In the genomic region with DNA sequence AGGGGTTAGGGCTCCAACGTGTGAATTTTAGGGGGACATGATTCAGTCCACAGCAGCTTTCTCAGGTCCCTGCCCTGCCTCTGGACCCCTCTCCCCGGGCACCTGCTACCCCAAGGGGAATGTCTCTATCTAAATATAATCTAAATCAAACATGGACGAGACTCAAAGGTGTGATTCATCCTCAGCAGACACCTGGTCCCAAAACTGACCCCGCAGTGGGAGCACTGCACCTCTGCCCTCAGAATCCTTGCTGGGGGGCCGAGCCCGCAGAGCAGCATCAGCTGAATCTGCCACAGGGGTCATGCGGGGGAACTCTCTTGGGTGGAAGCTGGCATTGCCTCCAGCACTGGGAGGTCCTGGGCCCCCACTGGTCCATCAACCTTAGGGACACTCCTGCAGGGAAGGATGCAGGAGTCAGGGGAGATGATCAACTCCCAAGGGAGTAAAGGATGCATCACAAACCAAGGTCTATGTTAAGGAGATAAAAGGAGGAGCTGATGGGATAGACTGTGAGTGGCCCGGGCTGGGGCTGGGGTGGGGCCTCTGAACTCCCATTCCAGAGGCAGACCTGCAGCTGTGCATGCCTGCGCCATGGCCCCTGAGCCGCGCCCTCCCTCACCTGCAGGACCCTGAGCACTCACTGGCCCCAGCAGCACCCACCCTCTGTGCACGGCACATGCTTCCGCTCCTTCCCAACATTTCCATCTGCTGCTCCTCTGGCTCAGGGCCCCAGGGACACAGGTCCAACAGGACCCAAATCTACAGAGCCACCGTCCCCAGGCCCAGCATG, we compare ENCODE assay signal across 23 cellular contexts. TPM values are rescaled to one million over a fixed set of nuclear protein-coding genes. Genes with fewer than 3 reads are reported as not detected.
DNase-seq lines count a peak whose midpoint lies in the region; ATAC-seq, FAIRE-seq and TF ChIP-seq lines count a peak whose summit lies in the region.
"Had no signal": no experiment of that assay in that cellular context is flagged by ENCODE, and none has a peak within 500 bp of the region (broad histone marks: within the 10 kb centered on the region; RNA-seq: fewer than 3 reads in every experiment).

No MANE protein-coding gene starts in this region.

- TF ChIP-seq CTCF in left ventricle myocardium inferior (IDR thresholded peaks at IDR 0.05; ENCODE audit: borderline replicate concordance) (no peak), HEK293 (tag by site-specific recombination; IDR thresholded peaks at IDR 0.05) (no peak), HepG2 (CRISPR knock-in tag; IDR thresholded peaks at IDR 0.05) (no peak)

- no peak overlapping the region for H2AFZ ChIP-seq in HepG2 (ENCODE audit: low read length)

- no peak overlapping the region for H3K4me2 ChIP-seq in HepG2 (ENCODE audit: low read depth, low read length)

- H3K27me3 ChIP-seq in left ventricle myocardium inferior (ENCODE audit: low read depth) (peaks cover 47% of the 10 kb centered on the region), HepG2 (ENCODE audit: control insufficient read depth in 1 of 2, insufficient read depth in 2 of 2, low read length in 2 of 2) (no peaks in the 10 kb centered on the region), aorta (ENCODE audit: control insufficient read depth in 1 of 2, insufficient read depth in 2 of 2, low read length in 1 of 2) (no peaks in the 10 kb centered on the region)

- POLR2A ChIA-PET in HEK293 (lab: Yijun Ruan, JAX) = no interaction called here
- POLR2A ChIA-PET in HepG2 (lab: Yijun Ruan, JAX) = interaction anchor here (0.7 to 2.8 kb wide), 11 partner anchors 7 to 48 kb away, joined by 3 to 38 read pairs (median 5); no protein-coding TSS in a partner anchor

- TF ChIP-seq EP300 in HepG2 (IDR thresholded peaks at IDR 0.05; ENCODE audit: low read depth in 2 of 2, low read length in 2 of 2) (no peak), HepG2 (CRISPR knock-in tag; IDR thresholded peaks at IDR 0.05; ENCODE audit: borderline replicate concordance) (no peak)

- intact Hi-C loops in Right ventricle myocardium superior (cut with DNase I) = no loop called here
- intact Hi-C loops in left ventricle myocardium inferior (cut with micrococcal nuclease) = no loop called here
- intact Hi-C loops in HepG2 (cut with micrococcal nuclease; ENCODE audit: unreplicated experiment) = loop anchor here (10.0 kb wide), 1 partner anchor 55 kb away; no protein-coding TSS in a partner anchor
- intact Hi-C loops in aorta (cut with DNase I) = no loop called here

- no peak for TF ChIP-seq RAD21 in HepG2 (CRISPR knock-in tag; IDR thresholded peaks at IDR 0.05)

- H3K9ac ChIP-seq in HepG2 (ENCODE audit: insufficient read depth, low read depth, low read length) = peak overlapping the region; percentile 38

- in situ Hi-C loops in HepG2 (cut with HindIII; ENCODE audit: extremely low pct_ligation_motif_present, low pct_unique_long_range_greater_than_20kb) = no loop called here

- H3K4me1 ChIP-seq in left ventricle myocardium inferior (no peaks in the 10 kb centered on the region), HEK293 (ENCODE audit: control insufficient read depth, insufficient read depth, low read length) (no peaks in the 10 kb centered on the region), HepG2 (ENCODE audit: insufficient read depth, low read length) (peaks cover 81% of the 10 kb centered on the region), aorta (ENCODE audit: control insufficient read depth in 1 of 2, insufficient read depth in 2 of 2, low read length in 2 of 2) (no peaks in the 10 kb centered on the region)

- H3K9me3 ChIP-seq in left ventricle myocardium inferior (replicated peaks) (peaks cover 8% of the 10 kb centered on the region), HEK293 (ENCODE audit: control insufficient read depth, insufficient read depth, low read depth, low read length) (no peaks in the 10 kb centered on the region), HepG2 (ENCODE audit: low read length) (no peaks in the 10 kb centered on the region), aorta (ENCODE audit: control insufficient read depth, low read length) (no peaks in the 10 kb centered on the region)

- H3K79me2 ChIP-seq in HepG2 (ENCODE audit: insufficient read depth, low read length) = no peaks in the 10 kb centered on the region

- CTCF ChIA-PET in HEK293 (lab: Yijun Ruan, JAX) = no interaction called here
- CTCF ChIA-PET in HepG2 (lab: Yijun Ruan, JAX; ENCODE audit: low intra/inter-chr PET ratio, low total read pairs) = no interaction called here

- H3K27ac ChIP-seq in left ventricle myocardium inferior (replicated peaks) (no peak overlapping the region), HEK293 (ENCODE audit: extremely low read depth, low read depth, low read length) (no peak overlapping the region), HepG2 (ENCODE audit: extremely low read length, insufficient read depth, low read length) (peak overlapping the region; percentile 67), aorta (ENCODE audit: low read depth in 1 of 2, low read length in 2 of 2) (no peak overlapping the region)

- peak; percentile 27 for DNase-seq in Right ventricle myocardium superior
- no peak for DNase-seq in left ventricle myocardium inferior
- no peak for DNase-seq in HepG2 (ENCODE audit: low spot score)
- peak; percentile 14 to 26 for DNase-seq in aorta
- DNase-seq in HUDEP-2 (lab: John Stamatoyannopoulos, UW; ENCODE audit: unreplicated experiment in 76 of 76) = no peak
- DNase-seq: C1 segment of cervical spinal cord; CD8-positive, alpha-beta T cell; DMS 273 treated with DMSO at 0.1 percent for 48 hours; DMS79; EL; GDM1; KG1; MM.1S; NCI-H2029; NCI-H446; NCI-H524 treated with DMSO at 0.1 percent for 48 hours; NCI-H774; PC-3; SHP77 had no signal

- TF ChIP-seq POLR2A in HepG2 (IDR thresholded peaks at IDR 0.05; ENCODE audit: insufficient read depth in 1 of 2, low read depth in 2 of 2, low read length in 2 of 2) = no peak

- H4K20me1 ChIP-seq in HepG2 (ENCODE audit: insufficient read depth, low read length) = no peaks in the 10 kb centered on the region

- no peak for FAIRE-seq in HepG2 (lab: Jason Lieb, UNC)
- FAIRE-seq: A204.1, GM12878 had no signal

- no TSS peak for BruUV-seq in HepG2 (replicated peaks; lab: Mats Ljungman, UMichigan)

- H3K36me3 ChIP-seq in left ventricle myocardium inferior (no peaks in the 10 kb centered on the region), HEK293 (ENCODE audit: control insufficient read depth in 2 of 2, insufficient read depth in 1 of 2, low read length in 2 of 2) (no peaks in the 10 kb centered on the region), HepG2 (replicated peaks in 1 of 2; ENCODE audit: control insufficient read depth in 1 of 2, insufficient read depth in 2 of 2, low read length in 2 of 2) (no peaks in the 10 kb centered on the region), aorta (ENCODE audit: control insufficient read depth in 1 of 2, insufficient read depth in 2 of 2, low read length in 1 of 2) (no peaks in the 10 kb centered on the region)

- WGBS in HepG2 (ENCODE audit: low lambda C conversion rate) = 78% methylated on average over 9 of the region's 14 CpGs
- WGBS in aorta, 2 donors = 80% methylated on average over 14 of the region's 14 CpGs

- H3K4me3 ChIP-seq in left ventricle myocardium inferior (no peak overlapping the region), HEK293 (ENCODE audit: low read depth, low read length) (no peak overlapping the region), HepG2 (replicated peaks in 1 of 3; ENCODE audit: insufficient read depth in 1 of 3, low read depth in 2 of 3, low read length in 3 of 3) (no peak overlapping the region), aorta (ENCODE audit: low read length in 2 of 2) (no peak overlapping the region)
- H3K4me3 ChIP-seq: GM12878 had no signal

- ATAC-seq in Right ventricle myocardium superior (ENCODE audit: poor library complexity) = no peak
- no peak for ATAC-seq in HepG2
- no peak for ATAC-seq in aorta (ENCODE audit: low FRiP score)
- no peak for ATAC-seq in GM18907 (IDR thresholded peaks at IDR 0.05; ENCODE audit: unreplicated experiment)
- ATAC-seq: CD8-positive, alpha-beta T cell; GM12878; PC-3 had no signal

TF ChIP-seq in HEK293, 187 proteins besides CTCF, POLR2A, EP300 and RAD21:
- TF ChIP-seq GLIS1 (tag by site-specific recombination; IDR thresholded peaks at IDR 0.05) (peak; percentile 51), ZNF394 (tag by site-specific recombination; IDR thresholded peaks at IDR 0.05; ENCODE audit: borderline replicate concordance) (no peak)

RNA-seq across cellular contexts. Expression of a gene that starts 54.0 kb away (rescaled TPM):
- 6.2 TPM for total RNA-seq in Right ventricle myocardium superior
- total RNA-seq in left ventricle myocardium inferior = 4.5 TPM
- 43.8 and 69.7 TPM in 2 replicates for total RNA-seq in HepG2 (2016; rRNA removed; fragmentation: Illumina TruSeq; extraction: Trizol)
- 39.5 and 40.6 TPM in 2 replicates for total RNA-seq in HepG2 (2016; cell fraction: cytosol; rRNA removed; fragmentation: Illumina TruSeq; extraction: Trizol; ENCODE audit: low read depth)
- 45.3 and 69.6 TPM in 2 replicates for total RNA-seq in HepG2 (2016; cell fraction: insoluble cytoplasmic fraction; rRNA removed; fragmentation: Illumina TruSeq; extraction: Trizol)
- 83.4 and 93.4 TPM in 2 replicates for total RNA-seq in HepG2 (2016; cell fraction: membrane; rRNA removed; fragmentation: Illumina TruSeq; extraction: Trizol)
- 32.1 and 42.6 TPM in 2 replicates for total RNA-seq in HepG2 (2016; cell fraction: nucleus; rRNA removed; fragmentation: Illumina TruSeq; extraction: Trizol)
- polyA plus RNA-seq in HepG2 (2011; rRNA removed) = 15.4 and 23.1 TPM in 2 replicates
- polyA plus RNA-seq in HepG2 (2011; cell fraction: cytosol; rRNA removed) = 20.0 and 39.6 TPM in 2 replicates
- 34.6 and 44.2 TPM in 2 replicates for polyA plus RNA-seq in HepG2 (2011; cell fraction: nucleus; rRNA removed)
- polyA plus RNA-seq in HepG2 (2012) = 13.5 and 14.6 TPM in 2 replicates
- 40.9 and 41.6 TPM in 2 replicates for polyA plus RNA-seq in HepG2 (2016; cell fraction: cytosol; fragmentation: Illumina TruSeq; extraction: Trizol; ENCODE audit: low read depth)
- 48.4 and 52.4 TPM in 2 replicates for polyA plus RNA-seq in HepG2 (2016; cell fraction: insoluble cytoplasmic fraction; fragmentation: Illumina TruSeq; extraction: Trizol; ENCODE audit: low read depth)
- polyA plus RNA-seq in HepG2 (2016; cell fraction: membrane; fragmentation: Illumina TruSeq; extraction: Trizol; ENCODE audit: low read depth) = 74.1 and 77.9 TPM in 2 replicates
- 63.0 and 70.2 TPM in 2 replicates for polyA plus RNA-seq in HepG2 (2016; cell fraction: nucleus; fragmentation: Illumina TruSeq; extraction: Trizol; ENCODE audit: insufficient read depth, low read depth)
- 0.07 and 154 TPM in 2 replicates for polyA minus RNA-seq in HepG2 (2011; rRNA and poly(A)+ RNA removed; ENCODE audit: low replicate concordance)
- 31.1 and 39.3 TPM in 2 replicates for polyA minus RNA-seq in HepG2 (2011; cell fraction: cytosol; rRNA and poly(A)+ RNA removed)
- polyA minus RNA-seq in HepG2 (2011; cell fraction: nucleus; rRNA and poly(A)+ RNA removed) = 9.3 and 10.7 TPM in 2 replicates
- total RNA-seq in aorta = 10 to 100 TPM; 36.4 to 72.2 TPM
- polyA plus RNA-seq in aorta = 10 to 100 TPM in 1 of 2 donors, 1 to 10 TPM in 1; 9.6 to 49.0 TPM
- total RNA-seq: CD8-positive, alpha-beta T cell; PC-3 had no signal
- polyA plus RNA-seq: GM12878 had no signal

Comparison
In these comparisons a context has a peak if more than half of its experiments do, and no peak if none do; other contexts are left out.
1. DNase-seq: peak in Right ventricle myocardium superior (single experiment) and aorta (2 of 2); none in left ventricle myocardium inferior (single experiment), HepG2 (single experiment) and HUDEP-2 (0 of 76).